20 cellular contexts compared by ENCODE assay signal in the genomic region with DNA sequence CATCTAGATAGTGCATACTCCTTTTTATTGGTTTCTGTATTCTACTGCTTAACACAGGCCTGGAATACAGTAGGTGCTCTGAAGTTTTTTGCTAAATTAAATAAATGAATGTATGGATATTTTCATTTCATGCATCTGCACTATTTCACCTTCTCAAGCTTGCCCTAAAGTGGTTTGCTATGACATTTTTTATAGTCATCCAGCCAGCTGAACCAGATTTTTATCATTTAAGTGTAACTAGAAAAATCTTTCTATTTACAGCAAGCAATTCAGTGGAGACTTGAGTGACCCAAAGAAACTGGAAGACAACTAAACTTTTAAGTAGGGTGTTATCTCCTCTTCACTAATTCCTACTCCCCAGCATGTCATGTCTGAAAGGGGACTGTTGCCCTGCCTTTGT.
DNase-seq lines count a peak whose midpoint lies in the region; ATAC-seq, FAIRE-seq and TF ChIP-seq lines count a peak whose summit lies in the region.
"Had no signal": no experiment of that assay in that cellular context is flagged by ENCODE, and none has a peak within 500 bp of the region (broad histone marks: within the 10 kb centered on the region; RNA-seq: fewer than 3 reads in every experiment).

No MANE protein-coding gene starts in this region.

- no peak overlapping the region for H3K27ac Mint-ChIP-seq in natural killer cell treated with Interleukin-12 subunit alpha and Interleukin-12 subunit beta and Interleukin-15 and Interleukin-18, amount 100 ng/mL, for 72 hours
- no peak overlapping the region for H3K27ac Mint-ChIP-seq in activated T-helper 1 cell treated with anti-CD3 and anti-CD28 coated beads, Interleukin-12 subunit alpha, Interleukin-12 subunit beta, Interleukin-2, Interleukin-4 antibody, amounts not matched to agents 30 ng/mL and 10 ng/mL and 1 ng/mL, durations not matched to agents 14 hours and 24 hours and 36 hours
- H3K27ac Mint-ChIP-seq: B cell; CD8-positive, alpha-beta memory T cell; GM23338; H9; IgD-negative memory B cell had no signal

- no peak overlapping the region for H3K4me2 ChIP-seq in A549
- no peak overlapping the region for H3K4me2 ChIP-seq in SK-N-SH
- H3K4me2 ChIP-seq: BLaER1 treated with 17β-estradiol and CSF1 and Interleukin-3, amounts not matched to agents 10 nM and 100 nM; GM23338 had no signal

- intact Hi-C loops in uterus (cut with DNase I; ENCODE audit: low total_unique reads): no loop called here
- intact Hi-C loops in activated T-helper 1 cell treated with anti-CD3 and anti-CD28 coated beads, Interleukin-12 subunit alpha, Interleukin-12 subunit beta, Interleukin-2, Interleukin-4 antibody, amounts not matched to agents 30 ng/mL and 10 ng/mL and 1 ng/mL, durations not matched to agents 14 hours and 24 hours and 36 hours (cut with micrococcal nuclease): no loop called here

- H3K9ac ChIP-seq in SK-N-SH: no peak overlapping the region
- H3K9ac ChIP-seq: BLaER1 treated with 17β-estradiol and CSF1 and Interleukin-3, amounts not matched to agents 10 nM and 100 nM had no signal

- FAIRE-seq in A549 (lab: Jason Lieb, UNC): peak; percentile 28
- no peak for FAIRE-seq in H54 (lab: Jason Lieb, UNC)
- FAIRE-seq: G401.6, GM12891, GM19239, HepG2 had no signal

- H3K27me3 Mint-ChIP-seq in natural killer cell treated with Interleukin-12 subunit alpha and Interleukin-12 subunit beta and Interleukin-15 and Interleukin-18, amount 100 ng/mL, for 72 hours: no peaks in the 10 kb centered on the region
- no peaks in the 10 kb centered on the region for H3K27me3 Mint-ChIP-seq in activated T-helper 1 cell treated with anti-CD3 and anti-CD28 coated beads, Interleukin-12 subunit alpha, Interleukin-12 subunit beta, Interleukin-2, Interleukin-4 antibody, amounts not matched to agents 30 ng/mL and 10 ng/mL and 1 ng/mL, durations not matched to agents 14 hours and 24 hours and 36 hours (ENCODE audit: insufficient read depth)
- H3K27me3 Mint-ChIP-seq: B cell had no signal

- H3K9me3 ChIP-seq in A549 (no peaks in the 10 kb centered on the region), SK-N-SH (no peaks in the 10 kb centered on the region), uterus (no peaks in the 10 kb centered on the region)
- H3K9me3 ChIP-seq: BLaER1 treated with 17β-estradiol and CSF1 and Interleukin-3, amounts not matched to agents 10 nM and 100 nM had no signal

- H4K20me1 ChIP-seq in SK-N-SH (ENCODE audit: insufficient read depth): no peaks in the 10 kb centered on the region
- H4K20me1 ChIP-seq: BLaER1 treated with 17β-estradiol and CSF1 and Interleukin-3, amounts not matched to agents 10 nM and 100 nM had no signal

- TF ChIP-seq CTCF in A549 (IDR thresholded peaks at IDR 0.05) (no peak), SK-N-SH (IDR thresholded peaks at IDR 0.05) (no peak), fibroblast of villous mesenchyme (IDR thresholded peaks at IDR 0.05; ENCODE audit: insufficient read depth, low read depth, low read length) (no peak), uterus (IDR thresholded peaks at IDR 0.05) (no peak)

- no peaks in the 10 kb centered on the region for H3F3A ChIP-seq in SK-N-SH (replicated peaks; ENCODE audit: insufficient read depth)

- H3K4me1 ChIP-seq in A549: no peaks in the 10 kb centered on the region
- H3K4me1 ChIP-seq in SK-N-SH (ENCODE audit: control insufficient read depth in 1 of 2, insufficient read depth in 2 of 2, low read depth in 1 of 2, low read length in 1 of 2): no peaks in the 10 kb centered on the region
- peaks cover 0 to 3% of the 10 kb centered on the region in 2 donors for H3K4me1 ChIP-seq in uterus

- no peak for ATAC-seq in A549
- ATAC-seq in natural killer cell treated with Interleukin-12 subunit alpha and Interleukin-12 subunit beta and Interleukin-15 and Interleukin-18, amount 100 ng/mL, for 72 hours: no peak
- ATAC-seq: GM23338, HepG2 had no signal

- TF ChIP-seq EP300 in A549 (IDR thresholded peaks at IDR 0.05) (no peak), SK-N-SH (IDR thresholded peaks at IDR 0.05; ENCODE audit: borderline replicate concordance in 1 of 2, low read depth in 1 of 2, low read length in 1 of 2) (no peak)

- H3K79me2 ChIP-seq in SK-N-SH (ENCODE audit: insufficient read depth): no peaks in the 10 kb centered on the region

- H3K27ac ChIP-seq in A549 (no peak overlapping the region), SK-N-SH (ENCODE audit: low read depth in 2 of 2, low read length in 1 of 2) (no peak overlapping the region), uterus (peak overlapping the region; percentile 19 to 41)
- H3K27ac ChIP-seq: BLaER1 treated with 17β-estradiol and CSF1 and Interleukin-3, amounts not matched to agents 10 nM and 100 nM had no signal

- H3K4me3 Mint-ChIP-seq in natural killer cell treated with Interleukin-12 subunit alpha and Interleukin-12 subunit beta and Interleukin-15 and Interleukin-18, amount 100 ng/mL, for 72 hours: no peak overlapping the region
- no peak overlapping the region for H3K4me3 Mint-ChIP-seq in activated T-helper 1 cell treated with anti-CD3 and anti-CD28 coated beads, Interleukin-12 subunit alpha, Interleukin-12 subunit beta, Interleukin-2, Interleukin-4 antibody, amounts not matched to agents 30 ng/mL and 10 ng/mL and 1 ng/mL, durations not matched to agents 14 hours and 24 hours and 36 hours
- H3K4me3 Mint-ChIP-seq: B cell; CD8-positive, alpha-beta memory T cell; GM23338; H9; IgD-negative memory B cell had no signal

- POLR2A ChIA-PET in A549 (lab: Yijun Ruan, JAX): no interaction called here
- POLR2A ChIA-PET in SK-N-SH (lab: Yijun Ruan, JAX): no interaction called here

- H3K27me3 ChIP-seq in SK-N-SH (ENCODE audit: insufficient read depth) (no peaks in the 10 kb centered on the region), uterus (no peaks in the 10 kb centered on the region)
- H3K27me3 ChIP-seq: BLaER1 treated with 17β-estradiol and CSF1 and Interleukin-3, amounts not matched to agents 10 nM and 100 nM had no signal

- no peak for TF ChIP-seq POLR2A in A549 (IDR thresholded peaks at IDR 0.05; ENCODE audit: low read length)
- TF ChIP-seq POLR2A in uterus (IDR thresholded peaks at IDR 0.05): no peak
- TF ChIP-seq POLR2A in H54 (IDR thresholded peaks at IDR 0.05; ENCODE audit: low read depth, low read length): no peak

- CTCF ChIA-PET in A549 (lab: Yijun Ruan, JAX) (no interaction called here), SK-N-SH (lab: Yijun Ruan, JAX) (interaction anchor here (1.0 to 1.7 kb wide), 2 partner anchors 10 to 253 kb away, joined by 3 to 7 read pairs; no protein-coding TSS in a partner anchor)

- H3K36me3 Mint-ChIP-seq in natural killer cell treated with Interleukin-12 subunit alpha and Interleukin-12 subunit beta and Interleukin-15 and Interleukin-18, amount 100 ng/mL, for 72 hours: no peaks in the 10 kb centered on the region
- no peaks in the 10 kb centered on the region for H3K36me3 Mint-ChIP-seq in activated T-helper 1 cell treated with anti-CD3 and anti-CD28 coated beads, Interleukin-12 subunit alpha, Interleukin-12 subunit beta, Interleukin-2, Interleukin-4 antibody, amounts not matched to agents 30 ng/mL and 10 ng/mL and 1 ng/mL, durations not matched to agents 14 hours and 24 hours and 36 hours (ENCODE audit: low read depth)

- H3K9me2 ChIP-seq in SK-N-SH: no peaks in the 10 kb centered on the region

- no peaks in the 10 kb centered on the region for H3K4me1 Mint-ChIP-seq in natural killer cell treated with Interleukin-12 subunit alpha and Interleukin-12 subunit beta and Interleukin-15 and Interleukin-18, amount 100 ng/mL, for 72 hours (ENCODE audit: low read depth in 2 of 2)
- no peaks in the 10 kb centered on the region for H3K4me1 Mint-ChIP-seq in activated T-helper 1 cell treated with anti-CD3 and anti-CD28 coated beads, Interleukin-12 subunit alpha, Interleukin-12 subunit beta, Interleukin-2, Interleukin-4 antibody, amounts not matched to agents 30 ng/mL and 10 ng/mL and 1 ng/mL, durations not matched to agents 14 hours and 24 hours and 36 hours (ENCODE audit: low read depth)
- H3K4me1 Mint-ChIP-seq: B cell; CD8-positive, alpha-beta memory T cell; GM23338; H9; IgD-negative memory B cell had no signal

- no peak overlapping the region for H2AFZ ChIP-seq in SK-N-SH (ENCODE audit: low read depth)
- H2AFZ ChIP-seq: GM23338 had no signal

- H3K36me3 ChIP-seq in SK-N-SH (replicated peaks in 1 of 2; ENCODE audit: control insufficient read depth in 1 of 2, insufficient read depth in 2 of 2, low read length in 1 of 2) (no peaks in the 10 kb centered on the region), uterus (no peaks in the 10 kb centered on the region)
- H3K36me3 ChIP-seq: BLaER1 treated with 17β-estradiol and CSF1 and Interleukin-3, amounts not matched to agents 10 nM and 100 nM had no signal

- TF ChIP-seq RAD21 in A549 (conservative IDR thresholded peaks at IDR 0.05 in 1 of 2, IDR thresholded peaks at IDR 0.05 in 1 of 2) (no peak), SK-N-SH (IDR thresholded peaks at IDR 0.05; ENCODE audit: low read length) (no peak)

- DNase-seq in A549 (ENCODE audit: low read depth in 1 of 2, low spot score in 1 of 2) (no peak), SK-N-SH (no peak), fibroblast of villous mesenchyme (ENCODE audit: low read depth) (peak; percentile 38), uterus (no peak), H54 (ENCODE audit: insufficient read length, low spot score) (no peak)
- no peak for DNase-seq in natural killer cell treated with Interleukin-12 subunit alpha and Interleukin-12 subunit beta and Interleukin-15 and Interleukin-18, amount 100 ng/mL, for 72 hours (ENCODE audit: low spot score)
- DNase-seq in activated T-helper 1 cell treated with anti-CD3 and anti-CD28 coated beads, Interleukin-12 subunit alpha, Interleukin-12 subunit beta, Interleukin-2, Interleukin-4 antibody, amounts not matched to agents 30 ng/mL and 10 ng/mL and 1 ng/mL, durations not matched to agents 14 hours and 24 hours and 36 hours (ENCODE audit: low spot score): no peak
- DNase-seq: 8988T; CD8-positive, alpha-beta memory T cell; COR-L47; DMS 273 treated with DMSO at 0.1 percent for 48 hours; H9 had no signal

- H3K4me3 ChIP-seq in A549: no peak overlapping the region
- H3K4me3 ChIP-seq in SK-N-SH (ENCODE audit: low read depth in 2 of 2, low read length in 1 of 2): no peak overlapping the region
- H3K4me3 ChIP-seq in fibroblast of villous mesenchyme (ENCODE audit: low read depth, low read length): no peak overlapping the region
- no peak overlapping the region for H3K4me3 ChIP-seq in uterus
- H3K4me3 ChIP-seq: BLaER1 treated with 17β-estradiol and CSF1 and Interleukin-3, amounts not matched to agents 10 nM and 100 nM; GM23338 had no signal

- peaks cover 7% of the 10 kb centered on the region for H3K9me3 Mint-ChIP-seq in natural killer cell treated with Interleukin-12 subunit alpha and Interleukin-12 subunit beta and Interleukin-15 and Interleukin-18, amount 100 ng/mL, for 72 hours
- no peaks in the 10 kb centered on the region for H3K9me3 Mint-ChIP-seq in activated T-helper 1 cell treated with anti-CD3 and anti-CD28 coated beads, Interleukin-12 subunit alpha, Interleukin-12 subunit beta, Interleukin-2, Interleukin-4 antibody, amounts not matched to agents 30 ng/mL and 10 ng/mL and 1 ng/mL, durations not matched to agents 14 hours and 24 hours and 36 hours
- H3K9me3 Mint-ChIP-seq: GM23338, H9 had no signal

TF ChIP-seq in A549, 52 proteins besides CTCF, POLR2A, EP300 and RAD21 (continues in another document):
- no peak for TF ChIP-seq FOXS1 (CRISPR knock-in tag; IDR thresholded peaks at IDR 0.05)
- no peak for TF ChIP-seq TFCP2L1 (CRISPR knock-in tag; IDR thresholded peaks at IDR 0.05)

TF ChIP-seq in SK-N-SH, 30 proteins besides CTCF, POLR2A, EP300 and RAD21 (continues in another document):
- TF ChIP-seq FOSL2 (IDR thresholded peaks at IDR 0.05; ENCODE audit: borderline replicate concordance, low read depth): no peak

Comparison
In these comparisons a context has a peak if more than half of its experiments do, and no peak if none do; other contexts are left out.
1. H3K27ac ChIP-seq: peak in uterus (2 of 2); none in A549 (0 of 2) and SK-N-SH (0 of 2).